In the genomic region with DNA sequence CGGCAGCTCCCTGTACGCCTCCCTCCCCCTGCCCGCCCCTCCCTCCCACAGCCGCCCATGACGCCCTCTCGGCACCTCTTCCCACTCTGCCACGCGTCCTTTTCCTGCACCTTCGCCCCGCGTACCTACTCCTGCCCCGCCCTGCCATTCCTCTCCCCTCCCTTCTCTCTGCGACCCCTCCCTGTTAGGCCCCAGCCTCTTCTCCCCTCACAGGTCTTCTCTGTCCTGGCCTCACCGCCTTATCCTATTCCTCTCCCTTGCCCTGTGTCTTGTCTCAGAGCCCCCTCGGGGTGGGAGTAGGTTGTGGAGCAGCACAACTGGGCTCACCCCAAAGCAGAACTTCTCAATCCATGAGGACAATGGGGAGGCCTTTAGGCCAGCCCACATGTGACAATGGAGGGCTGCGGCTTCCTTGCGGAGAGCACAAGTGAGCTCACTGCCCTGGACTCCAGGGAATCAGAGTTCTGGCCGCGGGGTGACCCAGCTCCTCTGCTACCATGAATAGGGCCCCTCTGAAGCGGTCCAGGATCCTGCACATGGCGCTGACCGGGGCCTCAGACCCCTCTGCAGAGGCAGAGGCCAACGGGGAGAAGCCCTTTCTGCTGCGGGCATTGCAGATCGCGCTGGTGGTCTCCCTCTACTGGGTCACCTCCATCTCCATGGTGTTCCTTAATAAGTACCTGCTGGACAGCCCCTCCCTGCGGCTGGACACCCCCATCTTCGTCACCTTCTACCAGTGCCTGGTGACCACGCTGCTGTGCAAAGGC, we compare ENCODE assay signal across 8 cellular contexts. TPM values are rescaled to one million over a fixed set of nuclear protein-coding genes. Genes with fewer than 3 reads are reported as not detected.
A peak's percentile ranks its signal among the peaks of the same experiment; 100 is the strongest.
DNase-seq lines count a peak whose midpoint lies in the region; ATAC-seq and TF ChIP-seq lines count a peak whose summit lies in the region.

No MANE protein-coding gene starts in this region.

- no peaks in the 10 kb centered on the region for H3K27me3 ChIP-seq in esophagus squamous epithelium

- H3K27me3 Mint-ChIP-seq in natural killer cell (ENCODE audit: low read depth in 2 of 2): no peaks in the 10 kb centered on the region

- DNase-seq in AG20443 (ENCODE audit: low spot score) (peak; percentile 75), SW480 (ENCODE audit: low spot score) (peak; percentile 50), esophagus squamous epithelium (lab: John Stamatoyannopoulos, UW) (peak; percentile 46), natural killer cell (no peak), GM10266 (ENCODE audit: extremely low spot score) (no peak), NCI-H2029 (lab: John Stamatoyannopoulos, UW) (no peak)

- peaks cover 40 to 57% of the 10 kb centered on the region in 2 donors for H3K4me1 Mint-ChIP-seq in natural killer cell

- 0 to 24% methylated on average over 10 to 20 of the region's 29 CpGs for whole genome bisulfite sequencing in esophagus squamous epithelium, 2 donors

- no peaks in the 10 kb centered on the region for H3K9me3 Mint-ChIP-seq in natural killer cell

- peak overlapping the region; percentile 63 to 91 (median 84) for H3K4me3 ChIP-seq in esophagus squamous epithelium

- H3K4me3 Mint-ChIP-seq in natural killer cell: peak overlapping the region; percentile 94

- peak overlapping the region; percentile 93 to 98 (median 96) for H3K27ac ChIP-seq in esophagus squamous epithelium

- intact Hi-C loops in esophagus squamous epithelium (cut with DNase I): no loop called here
- intact Hi-C loops in natural killer cell (cut with micrococcal nuclease): loop anchor here (1.0 kb wide), 1 partner anchor 42 kb away; a partner anchor contains a TSS

- no peaks in the 10 kb centered on the region for H3K9me3 ChIP-seq in esophagus squamous epithelium

- peak; percentile 35 for ATAC-seq in GM18867 (IDR thresholded peaks at IDR 0.05; ENCODE audit: unreplicated experiment)
- ATAC-seq in HG03442 (IDR thresholded peaks at IDR 0.05; ENCODE audit: unreplicated experiment): peak; percentile 13
- ATAC-seq in natural killer cell: peak; percentile 42 to 55 (median 54)

- no peak for TF ChIP-seq POLR2A in esophagus squamous epithelium (IDR thresholded peaks at IDR 0.05)

- H3K4me1 ChIP-seq in esophagus squamous epithelium: peaks cover 31 to 79% (median 35%) of the 10 kb centered on the region in 3 donors

- no peak for TF ChIP-seq CTCF in esophagus squamous epithelium (IDR thresholded peaks at IDR 0.05)
- no peak for TF ChIP-seq CTCF in natural killer cell (IDR thresholded peaks at IDR 0.05)
- no peak for TF ChIP-seq CTCF in GM10266 (IDR thresholded peaks at IDR 0.05; ENCODE audit: control insufficient read depth, insufficient read depth, low read depth, missing control alignments)

- H3K36me3 ChIP-seq in esophagus squamous epithelium: peaks cover 0 to 28% (median 3%) of the 10 kb centered on the region in 3 donors

- H3K27ac Mint-ChIP-seq in natural killer cell: peak overlapping the region; percentile 74 to 94

- H3K36me3 Mint-ChIP-seq in natural killer cell: no peaks in the 10 kb centered on the region

RNA-seq across cellular contexts. Expression of a gene that starts 0.5 kb away (rescaled TPM):
- total RNA-seq in esophagus squamous epithelium (10 to 100 TPM; 23.6 to 68.6 (median 28.2) TPM), natural killer cell (10 to 100 TPM in 1 of 3 donors, 1 to 10 TPM in 2; 7.1 to 11.9 (median 9.5) TPM)

RNA-seq across cellular contexts. Expression of a gene that starts 41.8 kb away (rescaled TPM):
- total RNA-seq in esophagus squamous epithelium (10 to 100 TPM in 3 of 4 donors, 1 to 10 TPM in 1; 5.6 to 21.0 (median 13.4) TPM), natural killer cell (100 to 1,000 TPM; 124 to 214 (median 141) TPM)

Comparison
In these comparisons a context has a peak if more than half of its experiments do, and no peak if none do; other contexts are left out.
1. DNase-seq: peak in AG20443 (single experiment), SW480 (single experiment) and esophagus squamous epithelium (single experiment); none in natural killer cell (single experiment), GM10266 (single experiment) and NCI-H2029 (single experiment).
2. RNA of a gene that starts 41.8 kb away (total RNA-seq): 124 to 214 TPM in natural killer cell; 5.6 to 21.0 TPM in esophagus squamous epithelium; every median in the first group is over 4 times any median in the second.
3. Peak in every context shown above with its lines, with median percentiles within 50 percentile points of each other: ATAC-seq.